7 cellular contexts compared by ENCODE assay signal in genomic region chr5:152532714-152533113, GRCh38.
DNase-seq lines count a peak whose midpoint lies in the region; ATAC-seq, FAIRE-seq and TF ChIP-seq lines count a peak whose summit lies in the region.

No MANE protein-coding gene starts in this region.

- no peaks in the 10 kb centered on the region for H3K9me3 ChIP-seq in psoas muscle

- 37 to 50% (median 45%) methylated on average over 2 of the region's 2 CpGs for WGBS in psoas muscle, 3 donors

- H3K36me3 ChIP-seq in psoas muscle (ENCODE audit: insufficient read depth in 1 of 2, low read depth in 1 of 2): no peaks in the 10 kb centered on the region

- intact Hi-C loops in psoas muscle (cut with DNase I): loop anchor here (2.0 to 5.0 kb wide), 2 partner anchors 1432 to 1435 kb away; no protein-coding TSS in a partner anchor

- ATAC-seq in psoas muscle: no peak

- no peak overlapping the region for H3K4me3 ChIP-seq in Jurkat, Clone E6-1 (ENCODE audit: low read length)
- H3K4me3 ChIP-seq in fibroblast of mammary gland (ENCODE audit: control insufficient read depth, low read depth, low read length) (no peak overlapping the region), psoas muscle (no peak overlapping the region)

- no peaks in the 10 kb centered on the region for H3K27me3 ChIP-seq in psoas muscle (ENCODE audit: insufficient read depth in 3 of 3, low read length in 2 of 3)

- peak; percentile 81 for FAIRE-seq in G401.6 (lab: Jason Lieb, UNC)

- DNase-seq in Jurkat, Clone E6-1 (ENCODE audit: low read depth, low spot score): peak; percentile 52
- peak; percentile 65 for DNase-seq in RKO (ENCODE audit: low spot score)
- DNase-seq in fibroblast of mammary gland (ENCODE audit: low read depth): peak; percentile 71
- DNase-seq in psoas muscle: no peak
- no peak for DNase-seq in islet precursor cell
- DNase-seq in central memory CD4-positive, alpha-beta T cell: no peak

- H3K27ac ChIP-seq in psoas muscle: no peak overlapping the region

- TF ChIP-seq CTCF in fibroblast of mammary gland (conservative IDR thresholded peaks at IDR 0.05; ENCODE audit: control insufficient read depth, insufficient read depth, low read depth, low read length): peak; percentile 56
- TF ChIP-seq CTCF in psoas muscle (IDR thresholded peaks at IDR 0.05): peak; percentile 32

- no peaks in the 10 kb centered on the region for H3K4me1 ChIP-seq in psoas muscle

Comparison
In these comparisons a context has a peak if more than half of its experiments do, and no peak if none do; other contexts are left out.
1. DNase-seq: peak in Jurkat, Clone E6-1 (single experiment), RKO (single experiment) and fibroblast of mammary gland (single experiment); none in psoas muscle (0 of 2), islet precursor cell (single experiment) and central memory CD4-positive, alpha-beta T cell (single experiment).